In genomic region chr11:134224710-134225662, GRCh38 we compare ENCODE assay signal across 8 cellular contexts. TPM values are rescaled to one million over a fixed set of nuclear protein-coding genes. Genes with fewer than 3 reads are reported as not detected.
DNase-seq lines count a peak whose midpoint lies in the region; ATAC-seq and TF ChIP-seq lines count a peak whose summit lies in the region.

No MANE protein-coding gene starts in this region.

- peaks cover 28% of the 10 kb centered on the region for H3K36me3 ChIP-seq in RWPE2 (ENCODE audit: low read depth)
- no peaks in the 10 kb centered on the region for H3K36me3 ChIP-seq in ovary

- CTCF ChIA-PET in CD4-positive, alpha-beta T cell (lab: Charles Lee), result interaction anchor here (1.3 to 3.2 kb wide), 4 partner anchors 18 to 51 kb away, joined by 4 to 19 read pairs (median 6); partner anchors contain the start of genes ACAD8, GLB1L3 and THYN1
- CTCF ChIA-PET in activated naive CD4-positive, alpha-beta T cell treated with anti-CD3 and anti-CD28 coated beads for 36 hours (lab: Charles Lee), result interaction anchor here (0.5 to 1.5 kb wide), 7 partner anchors 13 to 51 kb away, joined by 3 to 11 read pairs (median 4); partner anchors contain the start of gene GLB1L3

- ATAC-seq in CD4-positive, alpha-beta T cell (ENCODE audit: poor library complexity), result peak; percentile 17
- peak; percentile 19 for ATAC-seq in GM19467 (IDR thresholded peaks at IDR 0.05; ENCODE audit: unreplicated experiment)
- ATAC-seq in RWPE2 (ENCODE audit: low read depth), result peak; percentile 18
- peak; percentile 35 for ATAC-seq in Right ventricle myocardium inferior

- DNase-seq in CD4-positive, alpha-beta T cell, result peak; percentile 20 to 64 (median 44)
- DNase-seq in HT-29 (ENCODE audit: low spot score) (peak; percentile 53), RWPE2 (ENCODE audit: low spot score) (no peak), Right ventricle myocardium inferior (ENCODE audit: missing footprints) (peak; percentile 78), ovary (peak; percentile 20 to 63 (median 51)), type B pancreatic cell (ENCODE audit: extremely low spot score, unreplicated experiment) (no peak)
- peak; percentile 77 for DNase-seq in activated naive CD4-positive, alpha-beta T cell treated with anti-CD3 and anti-CD28 coated beads for 36 hours

- H3K27me3 Mint-ChIP-seq in CD4-positive, alpha-beta T cell, result peaks cover 4% of the 10 kb centered on the region
- no peaks in the 10 kb centered on the region for H3K27me3 Mint-ChIP-seq in activated naive CD4-positive, alpha-beta T cell treated with anti-CD3 and anti-CD28 coated beads for 36 hours (ENCODE audit: low read depth)
- H3K27me3 Mint-ChIP-seq in type B pancreatic cell, result no peaks in the 10 kb centered on the region

- H3K27ac ChIP-seq in CD4-positive, alpha-beta T cell (ENCODE audit: low read depth, low read length), result peak overlapping the region; percentile 88
- H3K27ac ChIP-seq in RWPE2 (ENCODE audit: poor library complexity, severe bottlenecking), result peak overlapping the region; percentile 45
- H3K27ac ChIP-seq in ovary, result peak overlapping the region; percentile 59 to 88

- peak overlapping the region; percentile 99 for H3K27ac Mint-ChIP-seq in CD4-positive, alpha-beta T cell
- H3K27ac Mint-ChIP-seq in activated naive CD4-positive, alpha-beta T cell treated with anti-CD3 and anti-CD28 coated beads for 36 hours, result peak overlapping the region; percentile 84
- peak overlapping the region; percentile 67 for H3K27ac Mint-ChIP-seq in type B pancreatic cell

- 0 to 1% (median 0%) methylated on average over 74 to 93 of the region's 93 CpGs for WGBS in ovary, 3 donors

- H3K4me3 Mint-ChIP-seq in CD4-positive, alpha-beta T cell, result peak overlapping the region; percentile 97
- H3K4me3 Mint-ChIP-seq in activated naive CD4-positive, alpha-beta T cell treated with anti-CD3 and anti-CD28 coated beads for 36 hours, result peak overlapping the region; percentile 95
- H3K4me3 Mint-ChIP-seq in type B pancreatic cell, result peak overlapping the region; percentile 96

- TF ChIP-seq CTCF in CD4-positive, alpha-beta T cell (IDR thresholded peaks at IDR 0.05), result no peak
- TF ChIP-seq CTCF in RWPE2 (IDR thresholded peaks at IDR 0.05; ENCODE audit: poor library complexity, severe bottlenecking) (no peak), ovary (IDR thresholded peaks at IDR 0.05) (no peak), type B pancreatic cell (conservative IDR thresholded peaks at IDR 0.05) (no peak)

- peaks cover 76% of the 10 kb centered on the region for H3K4me1 Mint-ChIP-seq in CD4-positive, alpha-beta T cell (ENCODE audit: low read depth)
- peaks cover 65% of the 10 kb centered on the region for H3K4me1 Mint-ChIP-seq in activated naive CD4-positive, alpha-beta T cell treated with anti-CD3 and anti-CD28 coated beads for 36 hours (ENCODE audit: low read depth)
- peaks cover 37% of the 10 kb centered on the region for H3K4me1 Mint-ChIP-seq in type B pancreatic cell (ENCODE audit: unreplicated experiment)

- POLR2A ChIA-PET in CD4-positive, alpha-beta T cell (lab: Charles Lee), result interaction anchor here (0.7 to 4.3 kb wide), 16 partner anchors 9 to 297 kb away, joined by 3 to 94 read pairs (median 6); partner anchors contain the start of genes ACAD8, GLB1L3, JAM3 and THYN1

- no peak for TF ChIP-seq POLR2A in ovary (IDR thresholded peaks at IDR 0.05)

- H3K9me3 ChIP-seq in CD4-positive, alpha-beta T cell (ENCODE audit: control insufficient read depth, low read length), result no peaks in the 10 kb centered on the region
- no peaks in the 10 kb centered on the region for H3K9me3 ChIP-seq in RWPE2 (ENCODE audit: severe bottlenecking)
- no peaks in the 10 kb centered on the region for H3K9me3 ChIP-seq in ovary

- H3K4me1 ChIP-seq in RWPE2 (ENCODE audit: insufficient read depth, poor library complexity, severe bottlenecking) (peaks cover 11% of the 10 kb centered on the region), ovary (ENCODE audit: insufficient read depth) (peaks cover 9% of the 10 kb centered on the region)

- peaks cover 40% of the 10 kb centered on the region for H3K36me3 Mint-ChIP-seq in CD4-positive, alpha-beta T cell (ENCODE audit: low read depth)
- H3K36me3 Mint-ChIP-seq in activated naive CD4-positive, alpha-beta T cell treated with anti-CD3 and anti-CD28 coated beads for 36 hours (ENCODE audit: low read depth), result peaks cover 23% of the 10 kb centered on the region
- peaks cover 9% of the 10 kb centered on the region for H3K36me3 Mint-ChIP-seq in type B pancreatic cell

- no peak for TF ChIP-seq EP300 in ovary (IDR thresholded peaks at IDR 0.05)

- H3K4me3 ChIP-seq in RWPE2 (ENCODE audit: severe bottlenecking) (peak overlapping the region; percentile 82), ovary (peak overlapping the region; percentile 60)

- no peaks in the 10 kb centered on the region for H3K27me3 ChIP-seq in CD4-positive, alpha-beta T cell (ENCODE audit: control insufficient read depth, insufficient read depth, low read length)
- H3K27me3 ChIP-seq in RWPE2 (ENCODE audit: insufficient read depth, poor library complexity, severe bottlenecking), result no peaks in the 10 kb centered on the region
- H3K27me3 ChIP-seq in ovary, result no peaks in the 10 kb centered on the region

- H3K9me3 Mint-ChIP-seq in CD4-positive, alpha-beta T cell, result no peaks in the 10 kb centered on the region
- no peaks in the 10 kb centered on the region for H3K9me3 Mint-ChIP-seq in activated naive CD4-positive, alpha-beta T cell treated with anti-CD3 and anti-CD28 coated beads for 36 hours
- no peaks in the 10 kb centered on the region for H3K9me3 Mint-ChIP-seq in type B pancreatic cell

- intact Hi-C loops in CD4-positive, alpha-beta T cell (cut with DNase I, micrococcal nuclease), result loop anchor here (1.0 to 10.0 kb wide), 6 partner anchors 28 to 270 kb away; partner anchors contain the start of genes ACAD8 (in 2 of the 2), IGSF9B (in 2 of the 2), THYN1 (in 2 of the 2) and GLB1L3 (in 1 of the 2)
- intact Hi-C loops in activated naive CD4-positive, alpha-beta T cell treated with anti-CD3 and anti-CD28 coated beads for 36 hours (cut with micrococcal nuclease), result loop anchor here (1.0 kb wide), 7 partner anchors 18 to 296 kb away; partner anchors contain the start of genes ACAD8, GLB1L2 and THYN1
- intact Hi-C loops in Right ventricle myocardium inferior (cut with DNase I) (loop anchor here (1.0 to 10.0 kb wide), 3 partner anchors 28 to 270 kb away; partner anchors contain the start of genes ACAD8, IGSF9B and THYN1), ovary (cut with DNase I) (loop anchor here in 1 of 4 donors (5.0 to 10.0 kb wide), 2 partner anchors 107 to 190 kb away; partner anchors contain the start of gene GLB1L2)

RNA-seq across cellular contexts. Expression of gene VPS26B, which starts 0.5 kb away (rescaled TPM):
- total RNA-seq in CD4-positive, alpha-beta T cell, result 10 to 100 TPM; 41.6 to 42.2 TPM
- 39.2 and 45.1 TPM in 2 replicates for total RNA-seq in HT-29 (2014; rRNA removed; shearing (Covaris generic))
- total RNA-seq in activated naive CD4-positive, alpha-beta T cell treated with anti-CD3 and anti-CD28 coated beads for 36 hours, result 10 to 100 TPM; 39.8 to 42.3 TPM
- total RNA-seq in Right ventricle myocardium inferior, result 39.5 TPM
- total RNA-seq in ovary, result 10 to 100 TPM; 19.4 to 46.5 (median 36.3) TPM
- 10 to 100 TPM; 26.1 to 44.9 TPM for polyA plus RNA-seq in ovary
- 32.5 and 43.6 TPM in 2 replicates for total RNA-seq in type B pancreatic cell (ENCODE audit: low replicate concordance)

RNA-seq across cellular contexts. Expression of gene NCAPD3, which starts 1.2 kb away (rescaled TPM):
- 10 to 100 TPM; 25.7 to 29.6 TPM for total RNA-seq in CD4-positive, alpha-beta T cell
- total RNA-seq in HT-29 (2014; rRNA removed; shearing (Covaris generic)), result 57.0 and 66.3 TPM in 2 replicates
- total RNA-seq in activated naive CD4-positive, alpha-beta T cell treated with anti-CD3 and anti-CD28 coated beads for 36 hours, result 100 to 1,000 TPM; 126 TPM
- total RNA-seq in Right ventricle myocardium inferior, result 12.3 TPM
- total RNA-seq in ovary, result 10 to 100 TPM in 2 of 7 donors, 1 to 10 TPM in 5; 6.2 to 12.1 (median 9.9) TPM
- polyA plus RNA-seq in ovary, result 1 to 10 TPM; 5.8 to 6.7 TPM
- total RNA-seq in type B pancreatic cell (ENCODE audit: low replicate concordance), result 18.0 and 33.9 TPM in 2 replicates

RNA-seq across cellular contexts. Expression of gene THYN1, which starts 28.2 kb away (rescaled TPM):
- 10 to 100 TPM; 25.7 to 26.0 TPM for total RNA-seq in CD4-positive, alpha-beta T cell
- total RNA-seq in HT-29 (2014; rRNA removed; shearing (Covaris generic)), result 45.5 and 47.8 TPM in 2 replicates
- 10 to 100 TPM; 85.6 to 92.6 TPM for total RNA-seq in activated naive CD4-positive, alpha-beta T cell treated with anti-CD3 and anti-CD28 coated beads for 36 hours
- 36.8 TPM for total RNA-seq in Right ventricle myocardium inferior
- total RNA-seq in ovary, result 10 to 100 TPM; 41.0 to 69.0 (median 51.9) TPM
- polyA plus RNA-seq in ovary, result 10 to 100 TPM; 68.4 to 91.8 TPM
- total RNA-seq in type B pancreatic cell (ENCODE audit: low replicate concordance), result 28.7 and 44.3 TPM in 2 replicates

RNA-seq across cellular contexts. Expression of gene ACAD8, which starts 28.4 kb away (rescaled TPM):
- 10 to 100 TPM; 15.0 to 16.3 TPM for total RNA-seq in CD4-positive, alpha-beta T cell
- 25.9 and 28.5 TPM in 2 replicates for total RNA-seq in HT-29 (2014; rRNA removed; shearing (Covaris generic))
- 10 to 100 TPM; 14.8 to 17.6 TPM for total RNA-seq in activated naive CD4-positive, alpha-beta T cell treated with anti-CD3 and anti-CD28 coated beads for 36 hours
- total RNA-seq in Right ventricle myocardium inferior (36.1 TPM), ovary (10 to 100 TPM; 14.4 to 27.5 (median 20.4) TPM), type B pancreatic cell (ENCODE audit: low replicate concordance) (26.4 and 29.8 TPM in 2 replicates)
- 10 to 100 TPM; 16.7 to 22.1 TPM for polyA plus RNA-seq in ovary

RNA-seq across cellular contexts. Expression of gene GLB1L3, which starts 51.2 kb away (rescaled TPM):
- total RNA-seq in CD4-positive, alpha-beta T cell, result 1 to 10 TPM; 1.3 to 1.5 TPM
- not detected in 2 replicates for total RNA-seq in HT-29 (2014; rRNA removed; shearing (Covaris generic))
- 10 to 100 TPM; 11.8 to 13.2 TPM for total RNA-seq in activated naive CD4-positive, alpha-beta T cell treated with anti-CD3 and anti-CD28 coated beads for 36 hours
- total RNA-seq in Right ventricle myocardium inferior (not detected), ovary (under 1 TPM in 4 of 7 donors, not detected in 3; 0.11 to 0.20 (median 0.12) TPM), type B pancreatic cell (ENCODE audit: low replicate concordance) (not detected in 2 replicates)
- under 1 TPM in 1 of 2 donors, not detected in 1; 0.07 TPM for polyA plus RNA-seq in ovary

Comparison
In these comparisons a context has a peak if more than half of its experiments do, and no peak if none do; other contexts are left out.
1. DNase-seq: peak in CD4-positive, alpha-beta T cell (10 of 10), HT-29 (single experiment), activated naive CD4-positive, alpha-beta T cell treated with anti-CD3 and anti-CD28 coated beads for 36 hours (single experiment), Right ventricle myocardium inferior (single experiment) and ovary (5 of 5); none in RWPE2 (single experiment) and type B pancreatic cell (single experiment).
2. Peak in every context shown above with its lines, with median percentiles within 50 percentile points of each other: ATAC-seq, H3K27ac ChIP-seq, H3K27ac Mint-ChIP-seq and H3K4me3 Mint-ChIP-seq.